In the genomic region with DNA sequence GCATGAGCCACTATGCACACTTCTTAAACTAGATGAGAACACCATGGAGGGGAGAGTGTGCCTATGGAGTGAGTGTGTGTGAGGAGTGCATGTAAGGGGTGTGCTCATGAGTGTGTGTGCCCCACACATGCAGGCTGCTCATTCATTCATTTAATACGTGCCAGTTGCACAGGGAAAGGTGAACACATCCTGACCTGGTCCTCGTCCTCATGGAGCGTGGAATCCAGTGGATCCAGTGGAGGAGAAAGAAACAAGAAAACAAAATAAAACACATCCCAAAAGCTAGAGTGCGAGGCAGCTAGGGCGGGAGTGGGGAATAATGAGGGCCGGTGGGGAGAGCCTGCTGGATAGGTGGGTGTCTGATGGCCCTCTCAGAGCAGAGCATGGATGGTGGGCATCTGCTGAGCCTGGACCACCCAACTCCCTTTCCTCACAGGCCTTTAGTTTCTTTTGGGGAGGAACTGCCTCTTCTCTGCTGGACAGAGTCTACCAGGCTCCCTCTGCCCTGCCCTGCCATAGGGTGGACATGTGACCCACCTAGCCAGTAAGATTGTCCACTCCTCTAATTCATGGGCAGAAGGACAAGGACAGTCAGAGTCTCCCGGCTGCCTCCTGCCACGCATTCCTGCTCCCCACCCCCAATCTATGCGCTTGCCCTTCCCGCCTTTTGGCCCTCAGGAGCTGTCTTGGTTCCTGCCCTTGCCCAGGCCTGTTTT, we compare ENCODE assay signal across 10 cellular contexts.
DNase-seq lines count a peak whose midpoint lies in the region; TF ChIP-seq lines count a peak whose summit lies in the region.
"Had no signal": no experiment of that assay in that cellular context is flagged by ENCODE, and none has a peak within 500 bp of the region (broad histone marks: within the 10 kb centered on the region; RNA-seq: fewer than 3 reads in every experiment).

No MANE protein-coding gene starts in this region.

- intact Hi-C loops in cardiac septum (cut with DNase I) (loop anchor here (2.0 to 5.0 kb wide), 2 partner anchors 25 to 141 kb away; no protein-coding TSS in a partner anchor), uterus (cut with DNase I; ENCODE audit: low total_unique reads) (no loop called here)
- intact Hi-C loops in dendritic cell treated with granulocyte-macrophage colony-stimulating factor and Interleukin-4, amounts not matched to agents 40 ng/mL and 50 ng/mL, for 4 days (cut with micrococcal nuclease): no loop called here

- peaks cover 35% of the 10 kb centered on the region for H3K4me1 Mint-ChIP-seq in dendritic cell treated with granulocyte-macrophage colony-stimulating factor and Interleukin-4, amounts not matched to agents 40 ng/mL and 50 ng/mL, for 4 days (ENCODE audit: low read depth)

- no peak for DNase-seq in cardiac muscle cell (ENCODE audit: low read depth in 1 of 2, low spot score in 1 of 2)
- no peak for DNase-seq in cardiac septum (ENCODE audit: low spot score)
- DNase-seq in uterus: no peak
- no peak for DNase-seq in activated CD4-positive, CD25-positive, alpha-beta regulatory T cell (lab: John Stamatoyannopoulos, UW)
- no peak for DNase-seq in globus pallidus (ENCODE audit: low spot score)
- no peak for DNase-seq in NCI-H1092 treated with DMSO at 0.1 percent for 48 hours (lab: John Stamatoyannopoulos, UW)
- DNase-seq: T-helper 9 cell had no signal

- TF ChIP-seq CTCF in cardiac muscle cell (IDR thresholded peaks at IDR 0.05; ENCODE audit: low read depth, low read length) (no peak), uterus (IDR thresholded peaks at IDR 0.05) (no peak)

- no peak overlapping the region for H3K4me3 Mint-ChIP-seq in dendritic cell treated with granulocyte-macrophage colony-stimulating factor and Interleukin-4, amounts not matched to agents 40 ng/mL and 50 ng/mL, for 4 days

- no peak overlapping the region for H3K9ac ChIP-seq in muscle layer of colon (ENCODE audit: low read length)

- H3K4me1 ChIP-seq in cardiac muscle cell (ENCODE audit: low read depth) (peaks cover 5% of the 10 kb centered on the region), muscle layer of colon (ENCODE audit: insufficient read depth, low read length) (peaks cover 12% of the 10 kb centered on the region), uterus (peaks cover 0 to 10% of the 10 kb centered on the region in 2 donors)

- H3K27ac ChIP-seq in cardiac muscle cell (peak overlapping the region; percentile 66), muscle layer of colon (ENCODE audit: low read depth, low read length) (peak overlapping the region; percentile 59), uterus (peak overlapping the region; percentile 54 to 59)

- no peak for TF ChIP-seq POLR2A in uterus (IDR thresholded peaks at IDR 0.05)

- peak overlapping the region; percentile 80 for H3K27ac Mint-ChIP-seq in dendritic cell treated with granulocyte-macrophage colony-stimulating factor and Interleukin-4, amounts not matched to agents 40 ng/mL and 50 ng/mL, for 4 days

- no peaks in the 10 kb centered on the region for H3K27me3 ChIP-seq in cardiac muscle cell
- H3K27me3 ChIP-seq in muscle layer of colon (ENCODE audit: control insufficient read depth in 1 of 2, insufficient read depth in 2 of 2, low read length in 2 of 2): no peaks in the 10 kb centered on the region
- H3K27me3 ChIP-seq in uterus: no peaks in the 10 kb centered on the region
- H3K27me3 ChIP-seq: thyroid gland had no signal

- H3K36me3 Mint-ChIP-seq in dendritic cell treated with granulocyte-macrophage colony-stimulating factor and Interleukin-4, amounts not matched to agents 40 ng/mL and 50 ng/mL, for 4 days (ENCODE audit: low read depth): no peaks in the 10 kb centered on the region

- no peak overlapping the region for H3K4me3 ChIP-seq in cardiac muscle cell
- no peak overlapping the region for H3K4me3 ChIP-seq in muscle layer of colon (ENCODE audit: low read depth in 1 of 2, low read length in 2 of 2)
- no peak overlapping the region for H3K4me3 ChIP-seq in uterus
- H3K4me3 ChIP-seq: thyroid gland had no signal

- H3K9me3 ChIP-seq in cardiac muscle cell (ENCODE audit: low read depth) (no peaks in the 10 kb centered on the region), muscle layer of colon (ENCODE audit: low read length) (no peaks in the 10 kb centered on the region), uterus (no peaks in the 10 kb centered on the region)
- H3K9me3 ChIP-seq: thyroid gland had no signal

- no peaks in the 10 kb centered on the region for H3K9me3 Mint-ChIP-seq in dendritic cell treated with granulocyte-macrophage colony-stimulating factor and Interleukin-4, amounts not matched to agents 40 ng/mL and 50 ng/mL, for 4 days

- H3K36me3 ChIP-seq in cardiac muscle cell (no peaks in the 10 kb centered on the region), muscle layer of colon (ENCODE audit: insufficient read depth, low read length) (no peaks in the 10 kb centered on the region), uterus (no peaks in the 10 kb centered on the region)
- H3K36me3 ChIP-seq: thyroid gland had no signal

- no peaks in the 10 kb centered on the region for H3K27me3 Mint-ChIP-seq in dendritic cell treated with granulocyte-macrophage colony-stimulating factor and Interleukin-4, amounts not matched to agents 40 ng/mL and 50 ng/mL, for 4 days
